In genomic region chr1:2452583-2453315, GRCh38 we compare ENCODE assay signal across 17 cellular contexts. TPM values are rescaled to one million over a fixed set of nuclear protein-coding genes. Genes with fewer than 3 reads are reported as not detected.
DNase-seq lines count a peak whose midpoint lies in the region; ATAC-seq and TF ChIP-seq lines count a peak whose summit lies in the region.
"Had no signal": no experiment of that assay in that cellular context is flagged by ENCODE, and none has a peak within 500 bp of the region (broad histone marks: within the 10 kb centered on the region; RNA-seq: fewer than 3 reads in every experiment).

No MANE protein-coding gene starts in this region.

- POLR2A ChIA-PET in Panc1 (lab: Charles Lee): no interaction called here

- no peak overlapping the region for H3K27ac Mint-ChIP-seq in endodermal cell
- H3K27ac Mint-ChIP-seq: activated T-helper 2 cell treated with anti-CD3 and anti-CD28 coated beads, Interferon-gamma antibody, Interleukin-2, Interleukin-4, amounts not matched to agents 10 μg/mL and 5 μg/mL and 100 μg/mL, durations not matched to agents 14 hours and 24 hours and 36 hours; CD4-positive, alpha-beta memory T cell; stimulated activated naive B cell treated with anti-CD40 and anti-IgM and Interleukin-4, amounts not matched to agents 10 μg/mL and 1 μg/mL and 100 μg/mL, for 72 hours had no signal

- intact Hi-C loops in Panc1 (cut with micrococcal nuclease; ENCODE audit: unreplicated experiment): no loop called here

- no peak overlapping the region for H3K4me3 ChIP-seq in Panc1 (ENCODE audit: low read depth in 2 of 2, low read length in 2 of 2)
- H3K4me3 ChIP-seq in endodermal cell (ENCODE audit: low read length): no peak overlapping the region
- H3K4me3 ChIP-seq: cardiac muscle cell, psoas muscle had no signal

- H3K9ac ChIP-seq in endodermal cell (ENCODE audit: extremely low read depth, low read length, poor library complexity, severe bottlenecking): no peak overlapping the region

- peak; percentile 4 for ATAC-seq in Panc1
- no peak for ATAC-seq in foreskin keratinocyte
- ATAC-seq in HG03095 (IDR thresholded peaks at IDR 0.05; ENCODE audit: unreplicated experiment): no peak
- ATAC-seq in GM19023 (IDR thresholded peaks at IDR 0.05; ENCODE audit: unreplicated experiment): no peak
- no peak for ATAC-seq in HG02623 (IDR thresholded peaks at IDR 0.05; ENCODE audit: unreplicated experiment)
- ATAC-seq: psoas muscle; stimulated activated naive B cell treated with anti-CD40 and anti-IgM and Interleukin-4, amounts not matched to agents 10 μg/mL and 1 μg/mL and 100 μg/mL, for 72 hours had no signal

- no TSS peak for BruUV-seq in Panc1 (replicated peaks; lab: Mats Ljungman, UMichigan)

- H3K4me1 ChIP-seq in Panc1 (ENCODE audit: control insufficient read depth, insufficient read depth, low read length) (peaks cover 90% of the 10 kb centered on the region), foreskin keratinocyte (peaks cover 28% of the 10 kb centered on the region), endodermal cell (ENCODE audit: control insufficient read depth, insufficient read depth, low read length) (no peaks in the 10 kb centered on the region)
- H3K4me1 ChIP-seq: psoas muscle had no signal

- WGBS in endodermal cell (ENCODE audit: insufficient coverage in 1 of 2, insufficient read length in 1 of 2), 2 experiments: 88 to 95% methylated on average over 10 to 26 of the region's 26 CpGs

- no peaks in the 10 kb centered on the region for H3K4me1 Mint-ChIP-seq in endodermal cell

- H3K27me3 Mint-ChIP-seq in endodermal cell (ENCODE audit: insufficient read depth): no peaks in the 10 kb centered on the region
- H3K27me3 Mint-ChIP-seq: CD4-positive, alpha-beta memory T cell had no signal

- CTCF ChIA-PET in Panc1 (lab: Charles Lee): no interaction called here

- H3K9me3 Mint-ChIP-seq in endodermal cell: no peaks in the 10 kb centered on the region
- H3K9me3 Mint-ChIP-seq: activated T-helper 2 cell treated with anti-CD3 and anti-CD28 coated beads, Interferon-gamma antibody, Interleukin-2, Interleukin-4, amounts not matched to agents 10 μg/mL and 5 μg/mL and 100 μg/mL, durations not matched to agents 14 hours and 24 hours and 36 hours; stimulated activated naive B cell treated with anti-CD40 and anti-IgM and Interleukin-4, amounts not matched to agents 10 μg/mL and 1 μg/mL and 100 μg/mL, for 72 hours had no signal

- DNase-seq in Daoy (ENCODE audit: low read depth) (peak; percentile 39), Panc1 (ENCODE audit: low read depth, low spot score) (no peak), foreskin keratinocyte (no peak), pons (ENCODE audit: low spot score) (peak; percentile 92), endodermal cell (no peak)
- DNase-seq: activated CD4-positive, alpha-beta T cell treated with anti-CD3 and anti-CD28 coated beads, Interleukin-2, amount 50 U/mL, for 4 hours; CD4-positive, alpha-beta memory T cell; KG1; NCI-H1930; psoas muscle; stimulated activated CD4-positive, alpha-beta T cell treated with anti-CD3 and anti-CD28 coated beads, Interleukin-4, amount 100 ng/mL, for 1 hour; stimulated activated naive B cell treated with anti-CD40 and anti-IgM and Interleukin-4, amounts not matched to agents 10 μg/mL and 1 μg/mL and 100 μg/mL, for 72 hours had no signal

- H3K36me3 ChIP-seq in Panc1 (ENCODE audit: control insufficient read depth, insufficient read depth, low read length) (no peaks in the 10 kb centered on the region), endodermal cell (ENCODE audit: control insufficient read depth, insufficient read depth, low read length) (no peaks in the 10 kb centered on the region)
- H3K36me3 ChIP-seq: cardiac muscle cell had no signal

- in situ Hi-C loops in Panc1 (cut with HindIII; ENCODE audit: low pct_unique_long_range_greater_than_20kb, low sequenced_read_pairs): no loop called here

- H3K4me3 Mint-ChIP-seq in endodermal cell: no peak overlapping the region
- H3K4me3 Mint-ChIP-seq: CD4-positive, alpha-beta memory T cell; stimulated activated naive B cell treated with anti-CD40 and anti-IgM and Interleukin-4, amounts not matched to agents 10 μg/mL and 1 μg/mL and 100 μg/mL, for 72 hours had no signal

- H3K27me3 ChIP-seq in Panc1 (ENCODE audit: control insufficient read depth, insufficient read depth, low read length) (no peaks in the 10 kb centered on the region), foreskin keratinocyte (no peaks in the 10 kb centered on the region), endodermal cell (ENCODE audit: control insufficient read depth, insufficient read depth, low read length, poor library complexity, severe bottlenecking) (no peaks in the 10 kb centered on the region)
- H3K27me3 ChIP-seq: cardiac muscle cell had no signal

- H3K36me3 Mint-ChIP-seq in endodermal cell (ENCODE audit: low read depth): no peaks in the 10 kb centered on the region
- H3K36me3 Mint-ChIP-seq: CD4-positive, alpha-beta memory T cell; stimulated activated naive B cell treated with anti-CD40 and anti-IgM and Interleukin-4, amounts not matched to agents 10 μg/mL and 1 μg/mL and 100 μg/mL, for 72 hours had no signal

- H3K27ac ChIP-seq in Panc1 (ENCODE audit: low read length) (peak overlapping the region; percentile 95), foreskin keratinocyte (peak overlapping the region; percentile 36), endodermal cell (ENCODE audit: low read depth, low read length) (no peak overlapping the region)
- H3K27ac ChIP-seq: cardiac muscle cell, psoas muscle had no signal

- TF ChIP-seq CTCF in Panc1 (IDR thresholded peaks at IDR 0.05): no peak
- no peak for TF ChIP-seq CTCF in foreskin keratinocyte (conservative IDR thresholded peaks at IDR 0.05)
- no peak for TF ChIP-seq CTCF in endodermal cell (conservative IDR thresholded peaks at IDR 0.05)

- no peaks in the 10 kb centered on the region for H3K9me3 ChIP-seq in Panc1 (ENCODE audit: control insufficient read depth, insufficient read depth, low read depth, low read length)
- no peaks in the 10 kb centered on the region for H3K9me3 ChIP-seq in endodermal cell (ENCODE audit: control insufficient read depth, low read length)
- H3K9me3 ChIP-seq: psoas muscle had no signal

RNA-seq across cellular contexts. Expression of gene PLCH2, which starts 23.3 kb away (rescaled TPM):
- total RNA-seq in Daoy (2014; rRNA removed; shearing (Covaris generic)): 0.06 TPM in 1 of 2 replicates, not detected in the other
- 41.2 TPM for total RNA-seq in Panc1 (2021; ENCODE audit: unreplicated experiment)
- polyA plus RNA-seq in Panc1 (2012; ENCODE audit: insufficient read length): 69.7 TPM
- total RNA-seq in foreskin keratinocyte: 132 and 148 TPM in 2 replicates
- polyA plus RNA-seq in foreskin keratinocyte: 78.0 and 89.4 TPM in 2 replicates
- total RNA-seq in endodermal cell: under 1 TPM; 0.18 to 0.31 TPM
- 1.4 TPM for polyA plus RNA-seq in endodermal cell (2013, experiment 1 of 2)
- polyA plus RNA-seq in endodermal cell (2013, experiment 2 of 2): 0.99 TPM

RNA-seq across cellular contexts. Expression of gene PEX10, which starts 40.4 kb away (rescaled TPM):
- total RNA-seq in Daoy (2014; rRNA removed; shearing (Covaris generic)): 33.4 and 36.3 TPM in 2 replicates
- total RNA-seq in Panc1 (2021; ENCODE audit: unreplicated experiment) (49.8 TPM), foreskin keratinocyte (28.5 and 31.1 TPM in 2 replicates), endodermal cell (10 to 100 TPM; 35.6 TPM)
- 69.0 TPM for polyA plus RNA-seq in Panc1 (2012; ENCODE audit: insufficient read length)
- 27.1 and 27.7 TPM in 2 replicates for polyA plus RNA-seq in foreskin keratinocyte
- polyA plus RNA-seq in endodermal cell (2013, experiment 1 of 2): 25.1 TPM
- polyA plus RNA-seq in endodermal cell (2013, experiment 2 of 2): 23.8 TPM

Comparison
In these comparisons a context has a peak if more than half of its experiments do, and no peak if none do; other contexts are left out.
1. DNase-seq: peak in Daoy (single experiment) and pons (single experiment); none in Panc1 (single experiment), foreskin keratinocyte (0 of 2) and endodermal cell (single experiment).
2. RNA of gene PLCH2, which starts 23.3 kb away (total RNA-seq): 132 to 148 TPM in foreskin keratinocyte and 41.2 TPM in Panc1 (single experiment); 0.18 to 0.31 TPM in endodermal cell and 0.06 TPM in Daoy; every median in the first group is over 10 times any median in the second.